In genomic region chr1:228860911-228861829, GRCh38 we compare ENCODE assay signal across 9 cellular contexts.
DNase-seq lines count a peak whose midpoint lies in the region; ATAC-seq and TF ChIP-seq lines count a peak whose summit lies in the region.
"Had no signal": no experiment of that assay in that cellular context is flagged by ENCODE, and none has a peak within 500 bp of the region (broad histone marks: within the 10 kb centered on the region; RNA-seq: fewer than 3 reads in every experiment).

No MANE protein-coding gene starts in this region.

- H3K27me3 ChIP-seq in adrenal gland: no peaks in the 10 kb centered on the region

- no peak for TF ChIP-seq POLR2A in adrenal gland (IDR thresholded peaks at IDR 0.05)

- 59 to 71% (median 69%) methylated on average over 11 to 16 of the region's 16 CpGs for WGBS in adrenal gland, 4 donors

- TF ChIP-seq CTCF in adrenal gland (IDR thresholded peaks at IDR 0.05): no peak
- TF ChIP-seq CTCF in GM10248 (IDR thresholded peaks at IDR 0.05; ENCODE audit: control extremely low read depth, extremely low read depth, low read depth, missing control alignments): no peak

- DNase-seq in NCI-H748 (lab: John Stamatoyannopoulos, UW; ENCODE audit: unreplicated experiment): peak; percentile 14
- no peak for DNase-seq in NCI-H748 treated with DMSO at 0.1 percent for 48 hours (lab: John Stamatoyannopoulos, UW)
- peak; percentile 51 to 74 (median 66) for DNase-seq in adrenal gland
- peak; percentile 11 for DNase-seq in myocyte (ENCODE audit: low read depth)
- DNase-seq in posterior vena cava (ENCODE audit: low spot score): no peak
- DNase-seq in GM10248 (ENCODE audit: extremely low spot score): no peak
- no peak for DNase-seq in left ventricle myocardium superior

- ATAC-seq in HG03175 (IDR thresholded peaks at IDR 0.05; ENCODE audit: unreplicated experiment): peak; percentile 81
- no peak for ATAC-seq in left ventricle myocardium superior

- H3K4me1 ChIP-seq in adrenal gland (replicated peaks in 1 of 2): peaks cover 0 to 5% of the 10 kb centered on the region in 2 donors

- H3K9me3 ChIP-seq in adrenal gland (replicated peaks in 1 of 3): no peaks in the 10 kb centered on the region

- intact Hi-C loops in adrenal gland (cut with DNase I): no loop called here
- intact Hi-C loops in posterior vena cava (cut with DNase I): no loop called here
- intact Hi-C loops in left ventricle myocardium superior (cut with micrococcal nuclease): no loop called here

- POLR2A ChIA-PET in GM10248 (lab: Yijun Ruan, JAX): no interaction called here

- CTCF ChIA-PET in GM10248 (lab: Yijun Ruan, JAX): interaction anchor here (1.3 to 1.4 kb wide), 2 partner anchors 11 to 35 kb away, joined by 3 to 4 read pairs; no protein-coding TSS in a partner anchor

- peak overlapping the region in 1 of 5 donors; percentile 33 for H3K27ac ChIP-seq in adrenal gland
- H3K27ac ChIP-seq: SK-N-MC had no signal

- no peak overlapping the region for H3K4me3 ChIP-seq in adrenal gland
- H3K4me3 ChIP-seq: SK-N-MC had no signal

- H3K36me3 ChIP-seq in adrenal gland (replicated peaks in 1 of 2): no peaks in the 10 kb centered on the region

Comparison
In these comparisons a context has a peak if more than half of its experiments do, and no peak if none do; other contexts are left out.
1. DNase-seq: peak in NCI-H748 (single experiment), adrenal gland (7 of 7) and myocyte (single experiment); none in NCI-H748 treated with DMSO at 0.1 percent for 48 hours (single experiment), posterior vena cava (single experiment), GM10248 (single experiment) and left ventricle myocardium superior (single experiment).